8 cellular contexts compared by ENCODE assay signal in genomic region chr1:11735531-11735853, GRCh38. TPM values are rescaled to one million over a fixed set of nuclear protein-coding genes. Genes with fewer than 3 reads are reported as not detected.
A peak's percentile ranks its signal among the peaks of the same experiment; 100 is the strongest.
DNase-seq lines count a peak whose midpoint lies in the region; ATAC-seq and TF ChIP-seq lines count a peak whose summit lies in the region.

No MANE protein-coding gene starts in this region.

- no peak for TF ChIP-seq RAD21 in HCT116 (IDR thresholded peaks at IDR 0.05; ENCODE audit: low read depth)

- H3K9ac ChIP-seq in HCT116 (ENCODE audit: low read length), result peak overlapping the region; percentile 77
- no peak overlapping the region for H3K9ac ChIP-seq in iPS-15b (ENCODE audit: low read depth, low read length)

- H3K9me3 Mint-ChIP-seq in stimulated activated naive CD8-positive, alpha-beta T cell treated with anti-CD3 and anti-CD28 coated beads, Interleukin-15, amount 100 ng/mL, for 72 hours, result no peaks in the 10 kb centered on the region

- peak overlapping the region; percentile 91 to 92 for H3K4me3 ChIP-seq in HCT116 (replicated peaks in 1 of 2; ENCODE audit: low read depth in 1 of 2, low read length in 2 of 2)
- H3K4me3 ChIP-seq in WI38 (ENCODE audit: low read depth, low read length), result peak overlapping the region; percentile 86
- H3K4me3 ChIP-seq in iPS-15b (ENCODE audit: low read depth, low read length), result peak overlapping the region; percentile 82

- DNase-seq in HCT116 (ENCODE audit: low read depth, low spot score) (no peak), SIG-M5 (lab: John Stamatoyannopoulos, UW) (no peak), HCEC 1CT (no peak)
- no peak for DNase-seq in stimulated activated naive CD8-positive, alpha-beta T cell treated with anti-CD3 and anti-CD28 coated beads, Interleukin-15, amount 100 ng/mL, for 72 hours
- DNase-seq in central memory CD4-positive, alpha-beta T cell, result no peak

- peak overlapping the region; percentile 94 to 95 for H3K4me3 Mint-ChIP-seq in stimulated activated naive CD8-positive, alpha-beta T cell treated with anti-CD3 and anti-CD28 coated beads, Interleukin-15, amount 100 ng/mL, for 72 hours

- no peak for TF ChIP-seq CTCF in HCT116 (IDR thresholded peaks at IDR 0.05 in 2 of 3, conservative IDR thresholded peaks at IDR 0.05 in 1 of 3; ENCODE audit: borderline replicate concordance in 1 of 3, insufficient read depth in 1 of 3, low read depth in 2 of 3, low read length in 2 of 3)
- TF ChIP-seq CTCF in WI38 (IDR thresholded peaks at IDR 0.05; ENCODE audit: low read depth, low read length), result no peak

- no peak for TF ChIP-seq POLR2A in HCT116 (IDR thresholded peaks at IDR 0.05; ENCODE audit: borderline replicate concordance, extremely low read depth, insufficient read depth, insufficient read length)

- intact Hi-C loops in HCT116 (cut with micrococcal nuclease), result no loop called here

- RAD21 ChIA-PET in HCT116 (lab: Charles Lee; ENCODE audit: low non-redundant PET in 1 of 2, low total read pairs in 2 of 2, uncharacterized antibody in 2 of 2, unreplicated experiment in 2 of 2), result no interaction called here

- POLR2A ChIA-PET in HCT116 (lab: Charles Lee), result no interaction called here

- peak overlapping the region; percentile 93 for H3K4me2 ChIP-seq in HCT116 (ENCODE audit: low read length)

- H4K20me1 ChIP-seq in HCT116 (ENCODE audit: insufficient read depth), result no peaks in the 10 kb centered on the region

- H3K4me1 Mint-ChIP-seq in stimulated activated naive CD8-positive, alpha-beta T cell treated with anti-CD3 and anti-CD28 coated beads, Interleukin-15, amount 100 ng/mL, for 72 hours, result peaks cover 79% of the 10 kb centered on the region

- CTCF ChIA-PET in HCT116 (lab: Charles Lee), result interaction anchor here (0.7 kb wide), 1 partner anchor 90 kb away, joined by 3 read pairs; no protein-coding TSS in a partner anchor

- no peaks in the 10 kb centered on the region for H3K36me3 ChIP-seq in HCT116 (ENCODE audit: control insufficient read depth in 1 of 2, insufficient read depth in 2 of 2, low read length in 2 of 2)
- H3K36me3 ChIP-seq in iPS-15b (ENCODE audit: control insufficient read depth, insufficient read depth, low read length), result peaks cover 3% of the 10 kb centered on the region

- H3K27me3 ChIP-seq in HCT116 (ENCODE audit: insufficient read depth, low read length), result no peaks in the 10 kb centered on the region
- H3K27me3 ChIP-seq in iPS-15b (ENCODE audit: control insufficient read depth, insufficient read depth, low read length), result no peaks in the 10 kb centered on the region

- H3K9me2 ChIP-seq in HCT116 (ENCODE audit: insufficient read depth), result no peaks in the 10 kb centered on the region

- no peak for ATAC-seq in HCT116
- peak; percentile 0 for ATAC-seq in stimulated activated naive CD8-positive, alpha-beta T cell treated with anti-CD3 and anti-CD28 coated beads, Interleukin-15, amount 100 ng/mL, for 72 hours
- ATAC-seq in GM19035 (IDR thresholded peaks at IDR 0.05; ENCODE audit: unreplicated experiment), result no peak

- no peaks in the 10 kb centered on the region for H3K9me3 ChIP-seq in HCT116 (ENCODE audit: control insufficient read depth in 1 of 2, insufficient read depth in 1 of 2, low read depth in 1 of 2, low read length in 2 of 2)
- no peaks in the 10 kb centered on the region for H3K9me3 ChIP-seq in iPS-15b (ENCODE audit: control insufficient read depth, insufficient read depth, low read length)

- H3K79me2 ChIP-seq in HCT116 (ENCODE audit: insufficient read depth, low read length), result peaks cover 8% of the 10 kb centered on the region

- peaks cover 14 to 38% of the 10 kb centered on the region in 2 experiments for H3K4me1 ChIP-seq in HCT116 (ENCODE audit: control insufficient read depth in 1 of 2, insufficient read depth in 2 of 2, low read length in 2 of 2)
- H3K4me1 ChIP-seq in iPS-15b (ENCODE audit: control insufficient read depth, insufficient read depth, low read length), result peaks cover 19% of the 10 kb centered on the region

- H3K27ac Mint-ChIP-seq in stimulated activated naive CD8-positive, alpha-beta T cell treated with anti-CD3 and anti-CD28 coated beads, Interleukin-15, amount 100 ng/mL, for 72 hours, result no peak overlapping the region

- no TSS peak for BruUV-seq in HCT116 (replicated peaks; lab: Mats Ljungman, UMichigan)

- H3K27ac ChIP-seq in HCT116 (ENCODE audit: low read depth, low read length), result no peak overlapping the region

- no peaks in the 10 kb centered on the region for H3K27me3 Mint-ChIP-seq in stimulated activated naive CD8-positive, alpha-beta T cell treated with anti-CD3 and anti-CD28 coated beads, Interleukin-15, amount 100 ng/mL, for 72 hours

- peak overlapping the region; percentile 5 for H2AFZ ChIP-seq in HCT116 (ENCODE audit: low read depth, low read length, poor library complexity, severe bottlenecking)

TF ChIP-seq in HCT116, 20 proteins besides CTCF, POLR2A, EP300 and RAD21:
- no peak for TF ChIP-seq POLR2AphosphoS5 (IDR thresholded peaks at IDR 0.05; ENCODE audit: low read depth, low read length)

RNA-seq across cellular contexts. Expression of gene AGTRAP, which starts 0.4 kb away (rescaled TPM):
- total RNA-seq in HCT116 (2021; ENCODE audit: unreplicated experiment), result 49.0 TPM
- 51.9 and 61.4 TPM in 2 replicates for polyA plus RNA-seq in HCT116 (2012)

RNA-seq across cellular contexts. Expression of gene C1orf167, which starts 26.5 kb away (rescaled TPM):
- total RNA-seq in HCT116 (2021; ENCODE audit: unreplicated experiment), result 0.12 TPM
- polyA plus RNA-seq in HCT116 (2012), result 0.59 and 1.4 TPM in 2 replicates

RNA-seq across cellular contexts. Expression of gene DRAXIN, which starts 44.0 kb away (rescaled TPM):
- 0.47 TPM for total RNA-seq in HCT116 (2021; ENCODE audit: unreplicated experiment)
- 0.20 and 0.30 TPM in 2 replicates for polyA plus RNA-seq in HCT116 (2012)

RNA-seq across cellular contexts. Expression of gene MAD2L2, which starts 54.5 kb away (rescaled TPM):
- 93.8 TPM for total RNA-seq in HCT116 (2021; ENCODE audit: unreplicated experiment)
- polyA plus RNA-seq in HCT116 (2012), result 153 and 176 TPM in 2 replicates
